Comparison of ENCODE assay signal across 1 cellular context in genomic region chr3:6492306-6492705, GRCh38.
TF ChIP-seq lines count a peak whose summit lies in the region.

No MANE protein-coding gene starts in this region.

TF ChIP-seq in K562, 482 proteins besides CTCF, POLR2A, EP300 and RAD21 (continued from another document):
- 0 out of 2 replicates have a peak, but pooled peaks have one; percentile 3 for TF ChIP-seq ZNF592 (IDR thresholded peaks at IDR 0.05)
- TF ChIP-seq RBBP5 (IDR thresholded peaks at IDR 0.05; ENCODE audit: borderline replicate concordance, insufficient read depth, low read length, poor library complexity, severe bottlenecking): no peak
- no peak for TF ChIP-seq ZNF75A (CRISPR knock-in tag; IDR thresholded peaks at IDR 0.05)
- TF ChIP-seq, protein P1, sequence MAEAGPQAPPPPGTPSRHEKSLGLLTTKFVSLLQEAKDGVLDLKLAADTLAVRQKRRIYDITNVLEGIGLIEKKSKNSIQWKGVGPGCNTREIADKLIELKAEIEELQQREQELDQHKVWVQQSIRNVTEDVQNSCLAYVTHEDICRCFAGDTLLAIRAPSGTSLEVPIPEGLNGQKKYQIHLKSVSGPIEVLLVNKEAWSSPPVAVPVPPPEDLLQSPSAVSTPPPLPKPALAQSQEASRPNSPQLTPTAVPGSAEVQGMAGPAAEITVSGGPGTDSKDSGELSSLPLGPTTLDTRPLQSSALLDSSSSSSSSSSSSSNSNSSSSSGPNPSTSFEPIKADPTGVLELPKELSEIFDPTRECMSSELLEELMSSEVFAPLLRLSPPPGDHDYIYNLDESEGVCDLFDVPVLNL (CRISPR knock-in tag; IDR thresholded peaks at IDR 0.05; ENCODE audit: low read depth): no peak
TF ChIP-seq in K562: peak in this region for 3.
